ENCODE assay signal across 19 cellular contexts in genomic region chr3:188037965-188038581, GRCh38.
A peak's percentile ranks its signal among the peaks of the same experiment; 100 is the strongest.
DNase-seq lines count a peak whose midpoint lies in the region; ATAC-seq and TF ChIP-seq lines count a peak whose summit lies in the region.
"Had no signal": no experiment of that assay in that cellular context is flagged by ENCODE, and none has a peak within 500 bp of the region (broad histone marks: within the 10 kb centered on the region; RNA-seq: fewer than 3 reads in every experiment).

No MANE protein-coding gene starts in this region.

- H3K9me3 ChIP-seq in HCT116 (ENCODE audit: control insufficient read depth in 1 of 2, insufficient read depth in 1 of 2, low read depth in 1 of 2, low read length in 2 of 2) (no peaks in the 10 kb centered on the region), RWPE2 (ENCODE audit: severe bottlenecking) (no peaks in the 10 kb centered on the region), suprapubic skin (no peaks in the 10 kb centered on the region), vagina (no peaks in the 10 kb centered on the region)
- H3K9me3 ChIP-seq: Peyer's patch, uterus had no signal

- RAD21 ChIA-PET in HCT116 (lab: Charles Lee; ENCODE audit: low non-redundant PET in 1 of 2, low total read pairs in 2 of 2, uncharacterized antibody in 2 of 2, unreplicated experiment in 2 of 2): interaction anchor here in 1 of 2 experiments (0.6 kb wide), 1 partner anchor 17 kb away, joined by 5 read pairs; no protein-coding TSS in a partner anchor

- H3K9ac ChIP-seq in HCT116 (ENCODE audit: low read length): no peak overlapping the region

- ATAC-seq in HCT116 (peak; percentile 33), RWPE2 (ENCODE audit: low read depth) (peak; percentile 46; the same call in 1 of the 3 replicates), esophagus mucosa (peak; percentile 72), GM19455 (IDR thresholded peaks at IDR 0.05; ENCODE audit: unreplicated experiment) (no peak), HG02938 (IDR thresholded peaks at IDR 0.05; ENCODE audit: unreplicated experiment) (no peak)
- ATAC-seq: stimulated activated memory B cell treated with anti-CD40 and anti-IgM and Interleukin-4, amounts not matched to agents 10 μg/mL and 1 μg/mL and 100 μg/mL, for 72 hours had no signal

- DNase-seq in HCT116 (ENCODE audit: low read depth, low spot score) (no peak), RWPE2 (ENCODE audit: low spot score) (no peak), suprapubic skin (ENCODE audit: low spot score in 2 of 2) (no peak), vagina (ENCODE audit: extremely low spot score in 2 of 2) (no peak)
- DNase-seq: activated T-cell treated with anti-CD3 and anti-CD28 coated beads, Interleukin-2, amount 50 U/mL, for 1 hour; CD4-positive, alpha-beta T cell; GF-D8; immature natural killer cell; midbrain; NCI-H187; NCI-H526; nucleus accumbens; Peyer's patch; uterus had no signal

- H3K27ac ChIP-seq in HCT116 (ENCODE audit: low read depth, low read length): no peak overlapping the region
- no peak overlapping the region for H3K27ac ChIP-seq in RWPE2 (ENCODE audit: poor library complexity, severe bottlenecking)
- peak overlapping the region; percentile 76 for H3K27ac ChIP-seq in suprapubic skin
- H3K27ac ChIP-seq in vagina: no peak overlapping the region
- H3K27ac ChIP-seq: Peyer's patch had no signal

- CTCF ChIA-PET in HCT116 (lab: Charles Lee): interaction anchor here (0.6 to 1.5 kb wide), 4 partner anchors 9 to 917 kb away, joined by 3 to 5 read pairs (median 4); no protein-coding TSS in a partner anchor

- POLR2A ChIA-PET in HCT116 (lab: Charles Lee): no interaction called here

- no peaks in the 10 kb centered on the region for H4K20me1 ChIP-seq in HCT116 (ENCODE audit: insufficient read depth)

- H3K27me3 ChIP-seq in HCT116 (ENCODE audit: insufficient read depth, low read length) (no peaks in the 10 kb centered on the region), RWPE2 (ENCODE audit: insufficient read depth, poor library complexity, severe bottlenecking) (no peaks in the 10 kb centered on the region), suprapubic skin (no peaks in the 10 kb centered on the region), vagina (no peaks in the 10 kb centered on the region)
- H3K27me3 ChIP-seq: Peyer's patch, uterus had no signal

- H3K36me3 ChIP-seq in HCT116 (ENCODE audit: control insufficient read depth in 1 of 2, insufficient read depth in 2 of 2, low read length in 2 of 2): no peaks in the 10 kb centered on the region
- H3K36me3 ChIP-seq in RWPE2 (ENCODE audit: low read depth): no peaks in the 10 kb centered on the region
- H3K36me3 ChIP-seq in suprapubic skin: no peaks in the 10 kb centered on the region
- no peaks in the 10 kb centered on the region for H3K36me3 ChIP-seq in vagina
- H3K36me3 ChIP-seq: Peyer's patch, uterus had no signal

- H3K4me1 ChIP-seq in HCT116 (ENCODE audit: control insufficient read depth in 1 of 2, insufficient read depth in 2 of 2, low read length in 2 of 2) (peaks cover 2 to 16% of the 10 kb centered on the region in 2 experiments; a peak in 3 of 4 replicates), RWPE2 (ENCODE audit: insufficient read depth, poor library complexity, severe bottlenecking) (no peaks in the 10 kb centered on the region), suprapubic skin (peaks cover 29% of the 10 kb centered on the region), vagina (peaks cover 10% of the 10 kb centered on the region)
- H3K4me1 ChIP-seq: uterus had no signal

- intact Hi-C loops in HCT116 (cut with micrococcal nuclease) (loop anchor here (1.0 to 10.0 kb wide), 2 partner anchors 293 to 910 kb away; partner anchors contain the start of gene BCL6), vagina (cut with DNase I) (no loop called here)

- TF ChIP-seq RAD21 in HCT116 (IDR thresholded peaks at IDR 0.05; ENCODE audit: low read depth): no peak

- no TSS peak for BruUV-seq in HCT116 (replicated peaks; lab: Mats Ljungman, UMichigan)

- WGBS in suprapubic skin: 67% methylated on average over 6 of the region's 6 CpGs

- H3K9me2 ChIP-seq in HCT116 (ENCODE audit: insufficient read depth): no peaks in the 10 kb centered on the region; the same call in 1 of the 2 replicates

- H3K4me2 ChIP-seq in HCT116 (ENCODE audit: low read length): peak overlapping the region; percentile 26; the same call in 1 of the 2 replicates

- no peak for TF ChIP-seq POLR2A in HCT116 (IDR thresholded peaks at IDR 0.05; ENCODE audit: borderline replicate concordance, extremely low read depth, insufficient read depth, insufficient read length)
- no peak for TF ChIP-seq POLR2A in suprapubic skin (IDR thresholded peaks at IDR 0.05)
- no peak for TF ChIP-seq POLR2A in vagina (IDR thresholded peaks at IDR 0.05)

- no peak for TF ChIP-seq EP300 in suprapubic skin (IDR thresholded peaks at IDR 0.05)

- H3K4me3 ChIP-seq in HCT116 (replicated peaks in 1 of 2; ENCODE audit: low read depth in 1 of 2, low read length in 2 of 2) (no peak overlapping the region), RWPE2 (ENCODE audit: severe bottlenecking) (no peak overlapping the region), suprapubic skin (no peak overlapping the region), vagina (no peak overlapping the region)
- H3K4me3 ChIP-seq: Peyer's patch, skin epidermis, uterus had no signal

- H3K79me2 ChIP-seq in HCT116 (ENCODE audit: insufficient read depth, low read length): no peaks in the 10 kb centered on the region

- TF ChIP-seq CTCF in HCT116 (IDR thresholded peaks at IDR 0.05 in 2 of 3, conservative IDR thresholded peaks at IDR 0.05 in 1 of 3; ENCODE audit: borderline replicate concordance in 1 of 3, insufficient read depth in 1 of 3, low read depth in 2 of 3, low read length in 2 of 3) (no peak), RWPE2 (IDR thresholded peaks at IDR 0.05; ENCODE audit: poor library complexity, severe bottlenecking) (no peak), suprapubic skin (IDR thresholded peaks at IDR 0.05) (no peak), vagina (IDR thresholded peaks at IDR 0.05) (no peak)

- H2AFZ ChIP-seq in HCT116 (ENCODE audit: low read depth, low read length, poor library complexity, severe bottlenecking): peak overlapping the region; percentile 82

TF ChIP-seq in HCT116, 20 proteins besides CTCF, POLR2A, EP300 and RAD21:
- TF ChIP-seq REST (IDR thresholded peaks at IDR 0.05; ENCODE audit: low read depth): no peak
- no peak for TF ChIP-seq CBX3 (IDR thresholded peaks at IDR 0.05; ENCODE audit: low read depth)
- no peak for TF ChIP-seq CEBPB (IDR thresholded peaks at IDR 0.05; ENCODE audit: low read depth)
- no peak for TF ChIP-seq ZFX (IDR thresholded peaks at IDR 0.05)
- TF ChIP-seq YY1 (IDR thresholded peaks at IDR 0.05; ENCODE audit: extremely low read depth, insufficient replicate concordance, low read depth, low read length): no peak
- TF ChIP-seq EGR1 (IDR thresholded peaks at IDR 0.05; ENCODE audit: low read depth): no peak
- TF ChIP-seq JUND (IDR thresholded peaks at IDR 0.05): no peak
- TF ChIP-seq POLR2AphosphoS5 (IDR thresholded peaks at IDR 0.05; ENCODE audit: low read depth, low read length): no peak

Comparison
In these comparisons a context has a peak if more than half of its experiments do, and no peak if none do; other contexts are left out.
1. ATAC-seq: peak in HCT116 (single experiment), RWPE2 (single experiment) and esophagus mucosa (single experiment); none in GM19455 (single experiment) and HG02938 (single experiment).